ENCODE assay signal across 29 cellular contexts in genomic region chr16:52591441-52592215, GRCh38. TPM values are rescaled to one million over a fixed set of nuclear protein-coding genes. Genes with fewer than 3 reads are reported as not detected.
"Had no signal": no experiment of that assay in that cellular context is flagged by ENCODE, and none has a peak within 500 bp of the region (broad histone marks: within the 10 kb centered on the region; RNA-seq: fewer than 3 reads in every experiment).

No MANE protein-coding gene starts in this region.

- H3K27me3 ChIP-seq: SJCRH30 had no signal

- H3K4me3 ChIP-seq: SJCRH30 had no signal

- H3K27ac ChIP-seq: KMS-11, SJCRH30 had no signal

- H3K36me3 ChIP-seq: SJCRH30 had no signal

- H3K9me3 ChIP-seq: SJCRH30, SK-N-SH had no signal

- DNase-seq: activated CD4-positive, alpha-beta T cell treated with anti-CD3 and anti-CD28 coated beads for 36 hours; activated CD4-positive, alpha-beta T cell treated with anti-CD3 and anti-CD28 coated beads, Interleukin-2, amount 10 ng/mL, durations not matched to agents 7 days and 5 days; activated CD4-positive, alpha-beta T cell treated with anti-CD3 and anti-CD28 coated beads, Interleukin-2, amount 50 U/mL, for 48 hours; activated CD8-positive, alpha-beta T cell treated with anti-CD3 and anti-CD28 coated beads, Interleukin-2, amount 10 ng/mL, durations not matched to agents 7 days and 5 days; activated effector memory CD4-positive, alpha-beta T cell treated with Interleukin-2 at 50 U/mL for 16 hours; activated naive CD4-positive, alpha-beta T cell treated with anti-CD3 and anti-CD28 coated beads, Interleukin-2, amount 10 ng/mL, durations not matched to agents 7 days and 5 days; activated naive CD8-positive, alpha-beta T cell treated with anti-CD3 and anti-CD28 coated beads, Interleukin-2, amount 50 U/mL, for 24 hours; activated T-cell treated with anti-CD3 and anti-CD28 coated beads for 4 hours; activated T-cell treated with anti-CD3 and anti-CD28 coated beads, Interleukin-2, amount 50 U/mL, for 48 hours; anterior cingulate cortex; caudate nucleus; cerebellar nuclear complex; MM.1S; MV-4-11; NCI-H1092; NCI-H1417; NCI-H146; NCI-H187; NCI-H2081; NCI-H345; NCI-H526 treated with DMSO at 0.1 percent for 48 hours; NCI-H774; SHP77; SK-N-SH had no signal

- H3K4me1 ChIP-seq: SJCRH30 had no signal

RNA-seq across cellular contexts. Expression of gene TOX3, which starts 44.7 kb away (rescaled TPM):
- total RNA-seq: activated CD4-positive, alpha-beta T cell treated with anti-CD3 and anti-CD28 coated beads for 36 hours; activated CD4-positive, alpha-beta T cell treated with anti-CD3 and anti-CD28 coated beads, Interleukin-2, amount 10 ng/mL, durations not matched to agents 7 days and 5 days; activated CD8-positive, alpha-beta T cell treated with anti-CD3 and anti-CD28 coated beads, Interleukin-2, amount 10 ng/mL, durations not matched to agents 7 days and 5 days; LHCN-M2; NCI-H460; RPMI7951 had no signal
